In the genomic region with DNA sequence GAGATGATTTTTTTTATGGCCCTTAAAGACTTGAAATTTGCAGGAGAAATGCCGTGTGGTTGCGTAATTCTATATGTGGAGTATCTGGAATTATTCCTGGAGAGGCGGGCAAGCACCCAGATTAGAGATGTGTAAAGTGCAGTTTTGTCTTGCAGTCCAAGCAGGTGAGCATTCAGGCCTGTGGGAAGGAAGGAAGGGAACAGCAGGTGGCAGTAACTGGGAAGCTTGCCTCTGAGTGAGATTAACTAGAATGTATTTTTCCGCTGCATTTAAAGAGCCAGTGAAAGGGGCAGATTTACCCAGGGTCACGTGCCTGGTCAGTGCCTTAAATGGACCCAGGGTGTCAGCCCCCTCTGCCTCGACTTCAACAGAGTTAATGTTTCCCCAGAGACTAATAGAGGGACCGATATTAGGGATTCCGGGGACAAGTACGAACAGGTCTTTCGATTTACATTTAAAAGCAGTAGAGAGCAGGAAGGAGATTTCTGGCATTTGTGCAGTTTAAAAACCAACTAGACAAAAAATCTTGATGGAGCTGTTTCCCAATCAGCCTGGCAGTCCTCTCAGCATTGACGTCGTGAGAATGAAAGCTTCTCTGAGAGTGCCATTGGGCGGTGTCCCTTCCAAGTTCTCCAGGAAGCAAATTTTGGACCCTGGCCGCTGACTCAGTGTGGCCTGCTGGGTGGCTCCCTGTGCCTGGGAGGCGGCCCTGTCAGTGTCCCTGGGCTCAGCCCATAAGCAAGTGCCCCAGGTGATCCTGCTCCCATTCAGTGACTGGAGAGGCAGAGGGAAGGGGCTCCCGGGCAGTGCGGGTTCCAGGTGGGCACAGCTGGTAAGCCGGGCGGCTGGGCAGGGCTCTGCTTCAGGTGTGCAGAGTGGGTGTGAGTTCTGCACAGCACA, we compare ENCODE assay signal across 8 cellular contexts. TPM values are rescaled to one million over a fixed set of nuclear protein-coding genes. Genes with fewer than 3 reads are reported as not detected.
DNase-seq lines count a peak whose midpoint lies in the region; ATAC-seq and TF ChIP-seq lines count a peak whose summit lies in the region.

No MANE protein-coding gene starts in this region.

- no peaks in the 10 kb centered on the region for H3K9me2 ChIP-seq in neural cell (ENCODE audit: insufficient read depth, low read length)

- TF ChIP-seq EP300 in neural cell (conservative IDR thresholded peaks at IDR 0.05; ENCODE audit: poor library complexity, severe bottlenecking) = no peak

- H4K20me1 ChIP-seq in neural cell (ENCODE audit: insufficient read depth) = no peaks in the 10 kb centered on the region

- TF ChIP-seq POLR2A in GM18505 (IDR thresholded peaks at IDR 0.05; ENCODE audit: borderline replicate concordance, extremely low read depth, insufficient read depth, insufficient read length) = no peak

- H3K9me3 ChIP-seq in neural cell (ENCODE audit: low read length) = no peaks in the 10 kb centered on the region

- TF ChIP-seq CTCF in fibroblast of mammary gland (conservative IDR thresholded peaks at IDR 0.05; ENCODE audit: control insufficient read depth, insufficient read depth, low read depth, low read length) = peak; percentile 22
- TF ChIP-seq CTCF in neural cell (IDR thresholded peaks at IDR 0.05; ENCODE audit: poor library complexity, severe bottlenecking) = peak; percentile 62

- H3K4me2 ChIP-seq in neural cell (ENCODE audit: low read length) = no peak overlapping the region

- H3K27me3 ChIP-seq in neural cell (ENCODE audit: insufficient read depth, low read depth, low read length) = no peaks in the 10 kb centered on the region

- H3K4me3 ChIP-seq in fibroblast of mammary gland (ENCODE audit: control insufficient read depth, low read depth, low read length) (no peak overlapping the region), neural cell (ENCODE audit: low read length) (no peak overlapping the region)

- ATAC-seq in HG03159 (IDR thresholded peaks at IDR 0.05; ENCODE audit: unreplicated experiment) (no peak), GM19452 (IDR thresholded peaks at IDR 0.05; ENCODE audit: unreplicated experiment) (no peak), GM18505 (IDR thresholded peaks at IDR 0.05; ENCODE audit: unreplicated experiment) (no peak)

- DNase-seq in GM04503 (ENCODE audit: low read depth) (peak; percentile 51), OCI-M1 (lab: John Stamatoyannopoulos, UW) (peak; percentile 19), fibroblast of mammary gland (ENCODE audit: low read depth) (peak; percentile 24)
- DNase-seq in NK-92 treated with Interleukin-12 subunit alpha and Interleukin-12 subunit beta, amount 100 ng/mL, for 24 hours (lab: John Stamatoyannopoulos, UW) = no peak

- no peak overlapping the region for H3K9ac ChIP-seq in neural cell (ENCODE audit: low read length)

- H3K36me3 ChIP-seq in neural cell (ENCODE audit: insufficient read depth, low read length) = no peaks in the 10 kb centered on the region

- TF ChIP-seq RAD21 in neural cell (conservative IDR thresholded peaks at IDR 0.05) = peak; percentile 41

- H3K27ac ChIP-seq in neural cell (ENCODE audit: low read length) = no peak overlapping the region

- no peaks in the 10 kb centered on the region for H3F3A ChIP-seq in neural cell (ENCODE audit: insufficient read depth, low read length, poor library complexity, severe bottlenecking)

- H2AFZ ChIP-seq in neural cell (ENCODE audit: low read depth, low read length) = no peak overlapping the region

- no peaks in the 10 kb centered on the region for H3K79me2 ChIP-seq in neural cell (replicated peaks; ENCODE audit: insufficient read depth, low read length)

TF ChIP-seq in neural cell, 6 proteins besides CTCF, POLR2A, EP300 and RAD21:
- TF ChIP-seq EZH2 (IDR thresholded peaks at IDR 0.05; ENCODE audit: borderline replicate concordance, insufficient read depth, low read length, poor library complexity, severe bottlenecking) (no peak), SMC3 (conservative IDR thresholded peaks at IDR 0.05; ENCODE audit: poor library complexity) (peak; percentile 61)

RNA-seq across cellular contexts. Expression of gene KSR1, which starts 38.2 kb away (rescaled TPM):
- 9.2 and 13.7 TPM in 2 replicates for polyA plus RNA-seq in neural cell
- polyA minus RNA-seq in neural cell = 21.7 and 27.4 TPM in 2 replicates
